ENCODE assay signal across 14 cellular contexts in the genomic region with DNA sequence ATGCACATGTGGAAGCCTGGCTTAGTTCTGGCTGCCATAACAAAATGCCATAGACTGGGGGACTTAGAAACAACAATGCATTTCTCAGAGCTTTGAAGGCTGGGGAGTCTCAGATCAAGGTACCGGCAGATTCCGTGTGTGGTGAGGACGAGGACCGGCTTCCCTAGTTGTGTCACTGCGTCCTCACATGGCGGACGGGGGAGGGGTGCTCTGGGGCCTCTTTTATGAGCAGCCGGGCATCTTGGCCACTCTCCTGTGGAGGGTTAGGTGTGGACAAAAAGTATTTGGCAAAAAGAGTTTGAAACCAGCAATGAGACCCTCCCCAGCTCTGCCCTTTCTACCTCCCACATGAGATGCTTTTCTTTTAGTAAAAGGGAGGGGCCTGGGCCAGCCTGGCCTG.
"Had no signal": no experiment of that assay in that cellular context is flagged by ENCODE, and none has a peak within 500 bp of the region (broad histone marks: within the 10 kb centered on the region; RNA-seq: fewer than 3 reads in every experiment).

No MANE protein-coding gene starts in this region.

- H3K27ac ChIP-seq: epithelial cell of prostate, esophagus squamous epithelium, gastroesophageal sphincter, left lung, pancreas, prostate gland, right lobe of liver, tibial artery, upper lobe of left lung, vagina had no signal

- H3K27ac Mint-ChIP-seq: stimulated activated memory B cell treated with anti-CD40 and anti-IgM and Interleukin-4, amounts not matched to agents 10 μg/mL and 1 μg/mL and 100 μg/mL, for 72 hours had no signal

- H3K4me3 Mint-ChIP-seq: natural killer cell treated with Interleukin-12 subunit alpha and Interleukin-12 subunit beta and Interleukin-15 and Interleukin-18, amount 100 ng/mL, for 72 hours; stimulated activated memory B cell treated with anti-CD40 and anti-IgM and Interleukin-4, amounts not matched to agents 10 μg/mL and 1 μg/mL and 100 μg/mL, for 72 hours; stimulated activated naive CD8-positive, alpha-beta T cell treated with anti-CD3 and anti-CD28 coated beads, Interleukin-15, Interleukin-2, amounts not matched to agents 100 ng/mL and 50 ng/mL, for 24 hours had no signal

- H3K4me3 ChIP-seq: esophagus squamous epithelium, gastroesophageal sphincter, left lung, lung, pancreas, prostate gland, right lobe of liver, tibial artery, upper lobe of left lung, vagina had no signal

- H3K36me3 Mint-ChIP-seq: natural killer cell treated with Interleukin-12 subunit alpha and Interleukin-12 subunit beta and Interleukin-15 and Interleukin-18, amount 100 ng/mL, for 72 hours; stimulated activated memory B cell treated with anti-CD40 and anti-IgM and Interleukin-4, amounts not matched to agents 10 μg/mL and 1 μg/mL and 100 μg/mL, for 72 hours had no signal

- H3K4me1 ChIP-seq: pancreas, right lobe of liver had no signal

- H3K36me3 ChIP-seq: esophagus squamous epithelium, gastroesophageal sphincter, left lung, pancreas, prostate gland, right lobe of liver, tibial artery, upper lobe of left lung, vagina had no signal

- H3K27me3 ChIP-seq: vagina had no signal

- H3K9me3 ChIP-seq: esophagus squamous epithelium, gastroesophageal sphincter, left lung, pancreas, prostate gland, right lobe of liver, tibial artery, upper lobe of left lung, vagina had no signal

- H3K9me3 Mint-ChIP-seq: natural killer cell treated with Interleukin-12 subunit alpha and Interleukin-12 subunit beta and Interleukin-15 and Interleukin-18, amount 100 ng/mL, for 72 hours; stimulated activated memory B cell treated with anti-CD40 and anti-IgM and Interleukin-4, amounts not matched to agents 10 μg/mL and 1 μg/mL and 100 μg/mL, for 72 hours; stimulated activated naive CD8-positive, alpha-beta T cell treated with anti-CD3 and anti-CD28 coated beads, Interleukin-15, Interleukin-2, amounts not matched to agents 100 ng/mL and 50 ng/mL, for 24 hours had no signal
